Comparison of ENCODE assay signal across 26 cellular contexts in the genomic region with DNA sequence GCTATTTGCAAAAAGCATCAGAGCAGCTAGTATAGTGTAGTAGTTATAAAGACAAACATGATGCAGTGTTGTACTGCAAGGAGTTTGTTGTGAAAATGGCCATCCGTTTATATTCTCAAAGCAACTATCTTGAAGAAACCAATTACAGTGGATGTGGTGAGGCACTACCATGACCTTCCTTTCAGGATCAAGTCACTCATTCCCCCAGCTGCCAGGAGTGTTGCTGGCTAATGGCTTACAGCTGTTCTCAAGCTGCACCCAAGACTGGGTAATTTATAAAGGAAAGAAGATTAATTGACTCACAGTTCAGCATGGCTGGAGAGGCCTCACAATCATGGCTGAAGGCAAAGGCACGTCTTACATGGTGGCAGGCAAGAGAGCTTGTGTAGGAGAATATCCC. TPM values are rescaled to one million over a fixed set of nuclear protein-coding genes. Genes with fewer than 3 reads are reported as not detected.
"Had no signal": no experiment of that assay in that cellular context is flagged by ENCODE, and none has a peak within 500 bp of the region (broad histone marks: within the 10 kb centered on the region; RNA-seq: fewer than 3 reads in every experiment).

No MANE protein-coding gene starts in this region.

- H3K27me3 ChIP-seq: dorsolateral prefrontal cortex, gastroesophageal sphincter, heart right ventricle, transverse colon had no signal

- FAIRE-seq: colon, small intestine had no signal

- H3K4me1 ChIP-seq: gastroesophageal sphincter, heart right ventricle, left ventricle myocardium inferior, prostate gland had no signal

- H3K36me3 Mint-ChIP-seq: activated naive CD8-positive, alpha-beta T cell treated with anti-CD3 and anti-CD28 coated beads, Interleukin-2, amount 10 ng/mL, durations not matched to agents 7 days and 5 days; brain; naive B cell had no signal

- H3K9me3 Mint-ChIP-seq: activated CD4-positive, alpha-beta T cell treated with anti-CD3 and anti-CD28 coated beads, Interleukin-2, amount 10 ng/mL, durations not matched to agents 24 days and 14 days; activated CD8-positive, alpha-beta T cell treated with anti-CD3 and anti-CD28 coated beads for 36 hours; naive B cell; stimulated activated naive CD8-positive, alpha-beta T cell treated with anti-CD3 and anti-CD28 coated beads, Interleukin-15, Interleukin-2, amounts not matched to agents 100 ng/mL and 50 ng/mL, for 24 hours had no signal

- H3K36me3 ChIP-seq: gastroesophageal sphincter, heart right ventricle, left ventricle myocardium inferior, prostate gland, transverse colon had no signal

- H3K4me3 ChIP-seq: dorsolateral prefrontal cortex, gastroesophageal sphincter, heart right ventricle, left ventricle myocardium inferior, prostate gland, transverse colon had no signal

- H3K4me1 Mint-ChIP-seq: activated T-helper 17 cell treated with anti-CD3 and anti-CD28 coated beads, Interleukin-2, amount 50 U/mL, for 72 hours; brain; naive B cell had no signal

- H3K9me3 ChIP-seq: gastroesophageal sphincter, heart right ventricle, left ventricle myocardium inferior, prostate gland, transverse colon had no signal

- ATAC-seq: activated CD8-positive, alpha-beta T cell treated with anti-CD3 and anti-CD28 coated beads for 36 hours; activated T-helper 17 cell treated with anti-CD3 and anti-CD28 coated beads, Interleukin-2, amount 50 U/mL, for 72 hours; gastroesophageal sphincter; heart right ventricle; right cardiac atrium had no signal

- H3K27ac ChIP-seq: dorsolateral prefrontal cortex, gastroesophageal sphincter, heart right ventricle, left ventricle myocardium inferior, prostate gland, transverse colon had no signal

- H3K4me3 Mint-ChIP-seq: activated CD4-positive, alpha-beta T cell treated with anti-CD3 and anti-CD28 coated beads, Interleukin-2, amount 10 ng/mL, durations not matched to agents 24 days and 14 days; activated CD8-positive, alpha-beta T cell treated with anti-CD3 and anti-CD28 coated beads for 36 hours; activated naive CD8-positive, alpha-beta T cell treated with anti-CD3 and anti-CD28 coated beads, Interleukin-2, amount 10 ng/mL, durations not matched to agents 7 days and 5 days; activated T-helper 17 cell treated with anti-CD3 and anti-CD28 coated beads, Interleukin-2, amount 50 U/mL, for 72 hours; brain; naive B cell; stimulated activated naive CD8-positive, alpha-beta T cell treated with anti-CD3 and anti-CD28 coated beads, Interleukin-15, Interleukin-2, amounts not matched to agents 100 ng/mL and 50 ng/mL, for 24 hours had no signal

- DNase-seq: activated CD4-positive, alpha-beta T cell treated with anti-CD3 and anti-CD28 coated beads, Interleukin-2, amount 10 ng/mL, durations not matched to agents 24 days and 14 days; activated CD4-positive, CD25-positive, alpha-beta regulatory T cell; activated CD8-positive, alpha-beta T cell treated with anti-CD3 and anti-CD28 coated beads for 36 hours; activated naive CD4-positive, alpha-beta T cell treated with Interleukin-2 at 50 U/mL for 16 hours; activated naive CD8-positive, alpha-beta T cell treated with anti-CD3 and anti-CD28 coated beads, Interleukin-2, amount 10 ng/mL, durations not matched to agents 7 days and 5 days; activated T-cell treated with anti-CD3 and anti-CD28 coated beads, Interleukin-2, amount 50 U/mL, for 1 hour; central memory CD4-positive, alpha-beta T cell; dorsolateral prefrontal cortex; heart right ventricle; left ventricle myocardium inferior; naive B cell; right cardiac atrium; small intestine; stimulated activated CD4-positive, alpha-beta T cell treated with anti-CD3 and anti-CD28 coated beads, Interleukin-15, amount 100 ng/mL, for 24 hours; stimulated activated CD4-positive, alpha-beta T cell treated with anti-CD3 and anti-CD28 coated beads, Interleukin-2, amount 100 ng/mL, for 48 hours; T1000; transverse colon had no signal

- H3K27ac Mint-ChIP-seq: activated CD4-positive, alpha-beta T cell treated with anti-CD3 and anti-CD28 coated beads, Interleukin-2, amount 10 ng/mL, durations not matched to agents 24 days and 14 days; activated CD8-positive, alpha-beta T cell treated with anti-CD3 and anti-CD28 coated beads for 36 hours; activated naive CD8-positive, alpha-beta T cell treated with anti-CD3 and anti-CD28 coated beads, Interleukin-2, amount 10 ng/mL, durations not matched to agents 7 days and 5 days; activated T-helper 17 cell treated with anti-CD3 and anti-CD28 coated beads, Interleukin-2, amount 50 U/mL, for 72 hours; brain; naive B cell; stimulated activated naive CD8-positive, alpha-beta T cell treated with anti-CD3 and anti-CD28 coated beads, Interleukin-15, Interleukin-2, amounts not matched to agents 100 ng/mL and 50 ng/mL, for 24 hours had no signal

- H3K27me3 Mint-ChIP-seq: activated CD8-positive, alpha-beta T cell treated with anti-CD3 and anti-CD28 coated beads for 36 hours; activated naive CD8-positive, alpha-beta T cell treated with anti-CD3 and anti-CD28 coated beads, Interleukin-2, amount 10 ng/mL, durations not matched to agents 7 days and 5 days; activated T-helper 17 cell treated with anti-CD3 and anti-CD28 coated beads, Interleukin-2, amount 50 U/mL, for 72 hours; brain had no signal

RNA-seq across cellular contexts. Expression of a gene that starts 29.0 kb away (rescaled TPM):
- total RNA-seq: activated CD4-positive, alpha-beta T cell treated with anti-CD3 and anti-CD28 coated beads, Interleukin-2, amount 10 ng/mL, durations not matched to agents 24 days and 14 days; activated CD8-positive, alpha-beta T cell treated with anti-CD3 and anti-CD28 coated beads for 36 hours; activated naive CD8-positive, alpha-beta T cell treated with anti-CD3 and anti-CD28 coated beads, Interleukin-2, amount 10 ng/mL, durations not matched to agents 7 days and 5 days; activated T-helper 17 cell treated with anti-CD3 and anti-CD28 coated beads, Interleukin-2, amount 50 U/mL, for 72 hours; left ventricle myocardium inferior; mononuclear cell; osteocyte had no signal
- polyA plus RNA-seq: small intestine had no signal

RNA-seq across cellular contexts. Expression of a gene that starts 54.4 kb away (rescaled TPM):
- total RNA-seq: activated CD4-positive, alpha-beta T cell treated with anti-CD3 and anti-CD28 coated beads, Interleukin-2, amount 10 ng/mL, durations not matched to agents 24 days and 14 days; activated CD8-positive, alpha-beta T cell treated with anti-CD3 and anti-CD28 coated beads for 36 hours; activated naive CD8-positive, alpha-beta T cell treated with anti-CD3 and anti-CD28 coated beads, Interleukin-2, amount 10 ng/mL, durations not matched to agents 7 days and 5 days; activated T-helper 17 cell treated with anti-CD3 and anti-CD28 coated beads, Interleukin-2, amount 50 U/mL, for 72 hours; kidney epithelial cell; left ventricle myocardium inferior; mononuclear cell; osteocyte; right cardiac atrium; transverse colon had no signal
- polyA plus RNA-seq: right cardiac atrium, small intestine had no signal
